Comparison of ENCODE assay signal across 8 cellular contexts in the genomic region with DNA sequence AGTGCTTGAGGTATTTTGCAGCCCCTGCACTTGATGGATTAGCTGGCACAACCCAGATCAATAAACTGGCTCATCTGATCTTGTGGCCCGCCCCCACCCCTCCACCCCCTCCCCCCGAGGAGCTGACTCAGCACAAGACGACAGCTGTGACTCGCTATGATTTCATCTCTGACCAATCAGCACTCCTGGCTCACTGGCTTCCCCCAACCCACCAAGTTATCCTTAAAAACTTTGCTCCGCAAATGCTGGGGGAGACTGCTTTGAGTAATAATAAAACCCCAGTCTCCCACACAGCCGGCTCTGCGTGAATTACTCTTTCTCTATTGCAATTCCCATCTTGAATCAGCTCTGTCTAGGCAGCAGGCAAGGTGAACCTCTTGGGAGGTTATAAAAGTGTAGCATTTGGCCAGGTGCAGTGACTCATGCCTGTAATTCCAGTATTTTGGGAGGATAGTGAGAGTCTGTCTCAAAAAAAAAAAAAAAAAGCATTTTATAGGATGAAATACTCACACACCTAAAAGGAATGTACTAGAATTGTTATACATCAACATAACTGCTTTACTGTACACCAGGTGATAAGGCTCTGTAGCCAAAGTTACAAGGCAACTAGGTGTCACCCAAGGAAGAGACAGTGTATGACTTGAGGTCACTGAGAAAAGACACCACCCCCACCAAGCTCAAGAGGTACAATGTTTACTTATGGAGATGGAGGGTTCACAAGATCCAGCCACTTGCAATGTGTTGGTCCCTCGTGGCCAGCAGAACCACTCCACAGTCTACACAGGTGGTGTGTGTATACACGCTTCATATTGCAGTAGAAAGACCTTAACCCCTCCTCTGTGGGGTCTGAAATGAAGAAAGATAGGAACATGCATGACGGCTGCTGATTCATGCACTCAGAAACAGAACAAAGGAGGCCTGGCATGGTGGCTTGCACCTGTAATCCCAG. TPM values are rescaled to one million over a fixed set of nuclear protein-coding genes. Genes with fewer than 3 reads are reported as not detected.
DNase-seq lines count a peak whose midpoint lies in the region; ATAC-seq and TF ChIP-seq lines count a peak whose summit lies in the region.

No MANE protein-coding gene starts in this region.

- TF ChIP-seq CTCF in GM23338 (conservative IDR thresholded peaks at IDR 0.05; ENCODE audit: low read depth in 2 of 2) (no peak), PC-9 (conservative IDR thresholded peaks at IDR 0.05) (no peak), epithelial cell of esophagus (IDR thresholded peaks at IDR 0.05; ENCODE audit: insufficient read depth, low read depth, low read length, missing control alignments) (no peak)

- no peak overlapping the region; the same call in 2 of the 3 replicates for H3K4me3 Mint-ChIP-seq in GM23338

- H2BK120ac ChIP-seq in trophoblast cell (ENCODE audit: insufficient read depth, low read length, poor library complexity) = no peak overlapping the region

- H4K91ac ChIP-seq in trophoblast cell (ENCODE audit: low read depth, low read length) = no peak overlapping the region

- H3K14ac ChIP-seq in trophoblast cell (ENCODE audit: low read length) = no peak overlapping the region

- H3K4me3 ChIP-seq in GM23338 = peak overlapping the region; percentile 41
- no peak overlapping the region for H3K4me3 ChIP-seq in PC-9
- no peak overlapping the region for H3K4me3 ChIP-seq in epithelial cell of esophagus (ENCODE audit: low read length)
- no peak overlapping the region for H3K4me3 ChIP-seq in trophoblast cell (ENCODE audit: low read depth, low read length)

- DNase-seq in GM23338 (ENCODE audit: low spot score) = peak; percentile 60
- peak; percentile 11 to 84 for DNase-seq in PC-9
- DNase-seq in epithelial cell of esophagus (ENCODE audit: low read depth) = peak; percentile 73
- DNase-seq in trophoblast cell = peak; percentile 37 to 48
- no peak for DNase-seq in 8988T

- ATAC-seq in GM23338 = peak; percentile 83
- no peak for ATAC-seq in GM21825 (IDR thresholded peaks at IDR 0.05; ENCODE audit: unreplicated experiment)
- no peak for ATAC-seq in GM21360 (IDR thresholded peaks at IDR 0.05; ENCODE audit: unreplicated experiment)
- no peak for ATAC-seq in GM18907 (IDR thresholded peaks at IDR 0.05; ENCODE audit: unreplicated experiment)

- H3K27me3 ChIP-seq in GM23338 (ENCODE audit: insufficient read depth) (no peaks in the 10 kb centered on the region), PC-9 (ENCODE audit: insufficient read depth, low read depth) (no peaks in the 10 kb centered on the region), trophoblast cell (ENCODE audit: insufficient read depth, low read length) (no peaks in the 10 kb centered on the region)

- H3K9me3 ChIP-seq in PC-9 (ENCODE audit: insufficient read depth, low read depth) (no peaks in the 10 kb centered on the region), trophoblast cell (ENCODE audit: insufficient read depth, low read depth, low read length) (peaks cover under 1% of the 10 kb centered on the region)

- H3K4me1 ChIP-seq in GM23338 (ENCODE audit: insufficient read depth) (peaks cover 15% of the 10 kb centered on the region), PC-9 (replicated peaks; ENCODE audit: insufficient read depth) (peaks cover 21% of the 10 kb centered on the region), trophoblast cell (ENCODE audit: control insufficient read depth in 1 of 2, insufficient read depth in 2 of 2, low read length in 2 of 2) (peaks cover 3 to 4% of the 10 kb centered on the region in 2 experiments)

- POLR2A ChIA-PET in PC-9 (lab: Charles Lee; ENCODE audit: unreplicated experiment) = interaction anchor here (0.6 kb wide), 1 partner anchor 71 kb away, joined by 4 read pairs; no protein-coding TSS in a partner anchor

- no CpG with 5 or more reads among the region's 10 CpGs for WGBS in trophoblast cell (ENCODE audit: extremely low coverage, insufficient coverage, insufficient read length)

- no peaks in the 10 kb centered on the region for H3K36me3 ChIP-seq in GM23338 (ENCODE audit: insufficient read depth)
- 0 out of 2 replicates have a peak, but pooled peaks cover 6% of the 10 kb centered on the region for H3K36me3 ChIP-seq in PC-9 (ENCODE audit: low read depth)
- peaks cover 8 to 12% of the 10 kb centered on the region in 2 experiments for H3K36me3 ChIP-seq in trophoblast cell (ENCODE audit: control insufficient read depth in 1 of 2, insufficient read depth in 2 of 2, low read length in 2 of 2)

- H3K27ac ChIP-seq in GM23338 (ENCODE audit: low read depth) (peak overlapping the region; percentile 77; the same call in 1 of the 2 replicates), PC-9 (peak overlapping the region; percentile 37), trophoblast cell (ENCODE audit: low read depth, low read length) (no peak overlapping the region)

- intact Hi-C loops in PC-9 (cut with micrococcal nuclease; ENCODE audit: unreplicated experiment) = no loop called here

- H3K27ac Mint-ChIP-seq in GM23338 = peak overlapping the region; percentile 96

- H3K4me1 Mint-ChIP-seq in GM23338 = peaks cover 26% of the 10 kb centered on the region

- H4K20me1 ChIP-seq in GM23338 (replicated peaks; ENCODE audit: insufficient read depth) = peaks cover 13% of the 10 kb centered on the region
- no peaks in the 10 kb centered on the region for H4K20me1 ChIP-seq in PC-9 (ENCODE audit: insufficient read depth)

- no peak overlapping the region for H2AFZ ChIP-seq in GM23338
- no peak overlapping the region for H2AFZ ChIP-seq in PC-9
- H2AFZ ChIP-seq in trophoblast cell (ENCODE audit: insufficient read depth, low read length, poor library complexity) = no peak overlapping the region

- no peak overlapping the region for H3K4ac ChIP-seq in trophoblast cell (ENCODE audit: low read depth, low read length)

- no peak overlapping the region for H4K12ac ChIP-seq in trophoblast cell (ENCODE audit: low read depth, low read length)

- peak overlapping the region; percentile 61 for H3K4me2 ChIP-seq in GM23338
- peak overlapping the region; percentile 41 for H3K4me2 ChIP-seq in PC-9
- peak overlapping the region; percentile 26 for H3K4me2 ChIP-seq in trophoblast cell (ENCODE audit: low read length)

- no peak overlapping the region for H2BK12ac ChIP-seq in trophoblast cell (ENCODE audit: low read length)

- no peak overlapping the region for H2BK5ac ChIP-seq in trophoblast cell (ENCODE audit: low read depth, low read length, poor library complexity)

- no peaks in the 10 kb centered on the region for H3K79me1 ChIP-seq in trophoblast cell (ENCODE audit: low read length)

- BruUV-seq in PC-9 (replicated peaks; lab: Mats Ljungman, UMichigan) = no TSS peak

- H3K79me2 ChIP-seq in GM23338 (replicated peaks; ENCODE audit: insufficient read depth) (peaks cover 59% of the 10 kb centered on the region), PC-9 (ENCODE audit: low read depth) (peaks cover 11% of the 10 kb centered on the region), trophoblast cell (ENCODE audit: control insufficient read depth, insufficient read depth, low read length, poor library complexity) (no peaks in the 10 kb centered on the region)

- no peak overlapping the region for H4K8ac ChIP-seq in trophoblast cell (ENCODE audit: low read depth, low read length)

- no peaks in the 10 kb centered on the region for H3K9me3 Mint-ChIP-seq in GM23338

- H3F3A ChIP-seq in GM23338 (replicated peaks; ENCODE audit: low read depth) (0 out of 2 replicates have a peak, but pooled peaks cover 5% of the 10 kb centered on the region), PC-9 (ENCODE audit: insufficient read depth, low read depth) (peaks cover 10% of the 10 kb centered on the region; the same call in 1 of the 2 replicates)

- no peaks in the 10 kb centered on the region for H3K27me3 Mint-ChIP-seq in GM23338 (ENCODE audit: insufficient read depth, low read depth, poor library complexity)

- H3K9me2 ChIP-seq in GM23338 (ENCODE audit: insufficient read depth) (no peaks in the 10 kb centered on the region), PC-9 (ENCODE audit: insufficient read depth) (no peaks in the 10 kb centered on the region)

- no peak overlapping the region for H3K9ac ChIP-seq in trophoblast cell (ENCODE audit: low read length)

- CTCF ChIA-PET in PC-9 (lab: Charles Lee) = no interaction called here

- no peak overlapping the region for H2AK5ac ChIP-seq in trophoblast cell (ENCODE audit: low read length)

- peaks cover 24% of the 10 kb centered on the region for H3K36me3 Mint-ChIP-seq in GM23338 (ENCODE audit: low read depth)

- H3K23ac ChIP-seq in trophoblast cell (ENCODE audit: low read length) = no peak overlapping the region

- no peak overlapping the region for H3K18ac ChIP-seq in trophoblast cell (ENCODE audit: low read length)

TF ChIP-seq in GM23338, 12 proteins besides CTCF, POLR2A, EP300 and RAD21 (continues in another document):
- TF ChIP-seq ETS1 (IDR thresholded peaks at IDR 0.05) = no peak
- no peak for TF ChIP-seq EZH2 (IDR thresholded peaks at IDR 0.05; ENCODE audit: low read depth, unreplicated experiment)
- TF ChIP-seq POLR2AphosphoS5 (IDR thresholded peaks at IDR 0.05; ENCODE audit: low read depth) = no peak
- no peak for TF ChIP-seq EZH2phosphoT487 (IDR thresholded peaks at IDR 0.05; ENCODE audit: unreplicated experiment)
- TF ChIP-seq ZNF114 (CRISPR knock-in tag; IDR thresholded peaks at IDR 0.05) = no peak
- no peak for TF ChIP-seq CREB1 (CRISPR knock-in tag; IDR thresholded peaks at IDR 0.05; ENCODE audit: low read depth)
- no peak for TF ChIP-seq STAT1 (IDR thresholded peaks at IDR 0.05; ENCODE audit: unreplicated experiment)

RNA-seq across cellular contexts. Expression of gene ZNF445, which starts 8.6 kb away (rescaled TPM):
- total RNA-seq in GM23338 (2014; rRNA removed; shearing (Covaris generic)) = 16.5 and 16.6 TPM in 2 replicates
- polyA plus RNA-seq in GM23338 (2016; fragmentation: Nextera tagmentation; extraction: Ambion mirVana) = 2.7 TPM in 2 replicates
- 15.9 and 20.3 TPM in 2 replicates for total RNA-seq in PC-9 (2021)
- 7.0 and 7.3 TPM in 2 replicates for polyA plus RNA-seq in trophoblast cell (2013)
